Comparison of ENCODE assay signal across 8 cellular contexts in genomic region chr18:3664563-3665178, GRCh38.
A peak's percentile ranks its signal among the peaks of the same experiment; 100 is the strongest.
DNase-seq lines count a peak whose midpoint lies in the region; ATAC-seq and TF ChIP-seq lines count a peak whose summit lies in the region.

No MANE protein-coding gene starts in this region.

- POLR2A ChIA-PET in PC-9 (lab: Charles Lee; ENCODE audit: unreplicated experiment) = interaction anchor here (0.6 to 2.8 kb wide), 4 partner anchors 11 to 225 kb away, joined by 3 to 22 read pairs (median 14); no protein-coding TSS in a partner anchor
- POLR2A ChIA-PET in HEK293T (lab: Yijun Ruan, JAX) = interaction anchor here (1.0 to 2.4 kb wide), 5 partner anchors 41 to 217 kb away, joined by 3 to 15 read pairs (median 3); no protein-coding TSS in a partner anchor

- H3K9me3 ChIP-seq in PC-9 (ENCODE audit: insufficient read depth, low read depth) = 0 out of 2 replicates have a peak, but pooled peaks cover 5% of the 10 kb centered on the region

- H2AFZ ChIP-seq in PC-9 = no peak overlapping the region

- no peak overlapping the region for H3K4me3 ChIP-seq in PC-9

- peaks cover 24% of the 10 kb centered on the region for H3F3A ChIP-seq in PC-9 (ENCODE audit: insufficient read depth, low read depth)

- H3K9me2 ChIP-seq in PC-9 (ENCODE audit: insufficient read depth) = no peaks in the 10 kb centered on the region

- H3K27ac Mint-ChIP-seq in T-helper 1 cell treated with Interleukin-12 subunit alpha and Interleukin-12 subunit beta and Interleukin-4 antibody, amounts not matched to agents 30 μg/mL and 1 μg/mL, for 36 hours = peak overlapping the region; percentile 24

- H3K9me3 Mint-ChIP-seq in T-helper 1 cell treated with Interleukin-12 subunit alpha and Interleukin-12 subunit beta and Interleukin-4 antibody, amounts not matched to agents 30 μg/mL and 1 μg/mL, for 36 hours = peaks cover 8% of the 10 kb centered on the region

- H3K27me3 Mint-ChIP-seq in T-helper 1 cell treated with Interleukin-12 subunit alpha and Interleukin-12 subunit beta and Interleukin-4 antibody, amounts not matched to agents 30 μg/mL and 1 μg/mL, for 36 hours (ENCODE audit: low read depth) = peaks cover 3% of the 10 kb centered on the region

- TF ChIP-seq CTCF in PC-9 (conservative IDR thresholded peaks at IDR 0.05) = no peak

- H3K4me3 Mint-ChIP-seq in T-helper 1 cell treated with Interleukin-12 subunit alpha and Interleukin-12 subunit beta and Interleukin-4 antibody, amounts not matched to agents 30 μg/mL and 1 μg/mL, for 36 hours = no peak overlapping the region

- no peaks in the 10 kb centered on the region for H3K27me3 ChIP-seq in PC-9 (ENCODE audit: insufficient read depth, low read depth)

- H3K4me1 ChIP-seq in PC-9 (replicated peaks; ENCODE audit: insufficient read depth) = peaks cover 33% of the 10 kb centered on the region

- peak overlapping the region; percentile 74 for H3K4me2 ChIP-seq in PC-9

- no peaks in the 10 kb centered on the region for H3K36me3 ChIP-seq in PC-9 (ENCODE audit: low read depth)

- intact Hi-C loops in PC-9 (cut with micrococcal nuclease; ENCODE audit: unreplicated experiment) = loop anchor here (5.0 kb wide), 2 partner anchors 282 to 402 kb away; partner anchors contain the start of gene MYL12B

- no TSS peak for BruUV-seq in PC-9 (replicated peaks; lab: Mats Ljungman, UMichigan)

- peaks cover 37% of the 10 kb centered on the region for H3K4me1 Mint-ChIP-seq in T-helper 1 cell treated with Interleukin-12 subunit alpha and Interleukin-12 subunit beta and Interleukin-4 antibody, amounts not matched to agents 30 μg/mL and 1 μg/mL, for 36 hours (ENCODE audit: low read depth)

- H3K36me3 Mint-ChIP-seq in T-helper 1 cell treated with Interleukin-12 subunit alpha and Interleukin-12 subunit beta and Interleukin-4 antibody, amounts not matched to agents 30 μg/mL and 1 μg/mL, for 36 hours (ENCODE audit: low read depth) = no peaks in the 10 kb centered on the region

- H3K79me2 ChIP-seq in PC-9 (ENCODE audit: low read depth) = no peaks in the 10 kb centered on the region

- no peaks in the 10 kb centered on the region for H4K20me1 ChIP-seq in PC-9 (ENCODE audit: insufficient read depth)

- CTCF ChIA-PET in PC-9 (lab: Charles Lee) = interaction anchor here (0.6 to 3.2 kb wide), 10 partner anchors 12 to 583 kb away, joined by 3 to 31 read pairs (median 7); partner anchors contain the start of gene MYL12A
- CTCF ChIA-PET in HEK293T (lab: Yijun Ruan, JAX) = interaction anchor here (1.2 to 2.1 kb wide), 2 partner anchors 11 to 382 kb away, joined by 3 to 10 read pairs; no protein-coding TSS in a partner anchor

- ATAC-seq in HG03354 (IDR thresholded peaks at IDR 0.05; ENCODE audit: poor library complexity, severe bottlenecking, unreplicated experiment) = no peak

- peak overlapping the region; percentile 96 for H3K27ac ChIP-seq in PC-9

- DNase-seq in T-helper 1 cell (no peak), PC-9 (no peak), dermis blood vessel endothelial cell (peak; percentile 47), retina (peak; percentile 32), HEK293T (ENCODE audit: extremely low spot score) (no peak), HuH-7 (ENCODE audit: low spot score) (no peak)

TF ChIP-seq in HEK293T, 16 proteins besides CTCF, POLR2A, EP300 and RAD21:
- TF ChIP-seq PKNOX1 (IDR thresholded peaks at IDR 0.05) (no peak), L3MBTL2 (conservative IDR thresholded peaks at IDR 0.05) (no peak), ARNT (IDR thresholded peaks at IDR 0.05) (no peak), FOXK2 (IDR thresholded peaks at IDR 0.05) (no peak), ZNF384 (IDR thresholded peaks at IDR 0.05) (no peak)
TF ChIP-seq in HEK293T: peak in this region for 0.

Comparison
In these comparisons a context has a peak if more than half of its experiments do, and no peak if none do; other contexts are left out.
1. DNase-seq: peak in dermis blood vessel endothelial cell (single experiment) and retina (single experiment); none in T-helper 1 cell (0 of 5), PC-9 (0 of 2), HEK293T (single experiment) and HuH-7 (single experiment).